Comparison of ENCODE assay signal across 12 cellular contexts in the genomic region with DNA sequence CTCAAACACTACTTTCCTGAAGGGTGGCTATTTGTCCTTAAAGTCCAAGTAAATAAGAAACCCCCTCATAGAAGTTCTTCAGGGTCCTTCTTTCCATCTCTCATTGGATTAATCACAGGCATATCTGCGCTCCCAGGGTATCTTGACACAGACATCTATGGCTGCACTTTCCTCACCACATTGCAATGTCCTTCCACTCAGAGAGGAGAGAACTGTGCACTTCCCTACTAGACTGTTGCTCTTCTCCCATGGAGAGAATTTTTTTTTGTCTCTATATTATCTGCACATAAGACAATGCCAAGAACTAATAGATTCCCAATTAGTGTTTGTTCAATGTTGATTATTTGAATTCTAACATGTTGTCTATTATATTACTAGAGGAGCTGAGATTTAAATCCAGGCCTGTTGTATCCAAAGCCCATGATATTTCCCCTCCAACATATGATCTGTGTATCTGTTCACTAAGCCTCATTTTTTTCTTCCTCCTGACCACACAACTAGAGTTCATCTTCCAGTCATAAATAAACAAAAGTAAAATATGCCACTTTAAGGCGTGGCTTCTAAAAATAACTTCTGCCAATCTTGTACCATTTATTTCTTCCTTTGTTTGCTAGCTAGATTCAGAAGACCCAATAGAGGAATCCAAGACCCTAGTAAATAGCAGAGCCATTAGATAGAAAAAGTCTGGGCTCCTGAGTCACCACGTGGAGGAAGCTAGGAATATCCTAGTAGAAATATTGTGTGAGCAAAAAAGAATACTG.
DNase-seq lines count a peak whose midpoint lies in the region; ATAC-seq and TF ChIP-seq lines count a peak whose summit lies in the region.
"Had no signal": no experiment of that assay in that cellular context is flagged by ENCODE, and none has a peak within 500 bp of the region (broad histone marks: within the 10 kb centered on the region; RNA-seq: fewer than 3 reads in every experiment).

No MANE protein-coding gene starts in this region.

- H3K9me3 Mint-ChIP-seq in activated CD4-positive, alpha-beta T cell treated with anti-CD3 and anti-CD28 coated beads for 36 hours (ENCODE audit: low read depth) = no peaks in the 10 kb centered on the region
- H3K9me3 Mint-ChIP-seq: activated naive CD4-positive, alpha-beta T cell treated with anti-CD3 and anti-CD28 coated beads for 36 hours; central memory CD8-positive, alpha-beta T cell; natural killer cell treated with Interleukin-12 subunit alpha and Interleukin-12 subunit beta and Interleukin-15 and Interleukin-18, amount 100 ng/mL, for 72 hours had no signal

- H3K4me3 Mint-ChIP-seq in activated CD4-positive, alpha-beta T cell treated with anti-CD3 and anti-CD28 coated beads for 36 hours = no peak overlapping the region
- H3K4me3 Mint-ChIP-seq: activated naive CD4-positive, alpha-beta T cell treated with anti-CD3 and anti-CD28 coated beads for 36 hours; central memory CD8-positive, alpha-beta T cell; IgD-negative memory B cell; natural killer cell treated with Interleukin-12 subunit alpha and Interleukin-12 subunit beta and Interleukin-15 and Interleukin-18, amount 100 ng/mL, for 72 hours had no signal

- no peaks in the 10 kb centered on the region for H4K20me1 ChIP-seq in hepatocyte (ENCODE audit: insufficient read depth, poor library complexity, severe bottlenecking)

- DNase-seq in HS-5 (ENCODE audit: low read depth) = peak; percentile 10
- peak; percentile 16 for DNase-seq in SW480 (ENCODE audit: low spot score)
- DNase-seq in hepatocyte (ENCODE audit: low spot score) = no peak
- DNase-seq in activated CD4-positive, alpha-beta T cell treated with anti-CD3 and anti-CD28 coated beads for 36 hours = no peak
- no peak for DNase-seq in middle frontal gyrus (ENCODE audit: extremely low spot score, low spot score)
- no peak for DNase-seq in activated CD4-positive, alpha-beta T cell treated with anti-CD3 and anti-CD28 coated beads, Interleukin-2, amount 50 U/mL, for 48 hours
- DNase-seq: activated naive CD4-positive, alpha-beta T cell treated with anti-CD3 and anti-CD28 coated beads for 36 hours; NCI-H526 treated with DMSO at 0.1 percent for 48 hours had no signal

- H3K9me3 ChIP-seq in hepatocyte (ENCODE audit: low read depth) (no peaks in the 10 kb centered on the region), subcutaneous abdominal adipose tissue (ENCODE audit: control insufficient read depth in 5 of 5, low read length in 5 of 5) (no peaks in the 10 kb centered on the region)

- H3K4me1 Mint-ChIP-seq in activated CD4-positive, alpha-beta T cell treated with anti-CD3 and anti-CD28 coated beads for 36 hours = no peaks in the 10 kb centered on the region
- H3K4me1 Mint-ChIP-seq: central memory CD8-positive, alpha-beta T cell; IgD-negative memory B cell had no signal

- H3K9ac ChIP-seq in subcutaneous abdominal adipose tissue (ENCODE audit: low read length in 5 of 5) = no peak overlapping the region

- H3K4me2 ChIP-seq in hepatocyte = peak overlapping the region; percentile 27

- H2AFZ ChIP-seq in hepatocyte = no peak overlapping the region

- no peaks in the 10 kb centered on the region for H3K79me2 ChIP-seq in hepatocyte

- H3K36me3 ChIP-seq in hepatocyte (replicated peaks; ENCODE audit: insufficient read depth, low read depth) (no peaks in the 10 kb centered on the region), subcutaneous abdominal adipose tissue (ENCODE audit: control insufficient read depth in 5 of 5, insufficient read depth in 5 of 5, low read length in 5 of 5) (no peaks in the 10 kb centered on the region)

- POLR2A ChIA-PET in activated CD4-positive, alpha-beta T cell treated with anti-CD3 and anti-CD28 coated beads for 36 hours (lab: Charles Lee) = no interaction called here

- no peaks in the 10 kb centered on the region for H3K9me2 ChIP-seq in hepatocyte (replicated peaks; ENCODE audit: insufficient read depth)

- TF ChIP-seq CTCF in hepatocyte (IDR thresholded peaks at IDR 0.05; ENCODE audit: poor library complexity) = no peak

- H3K27ac ChIP-seq in hepatocyte (peak overlapping the region; percentile 85), subcutaneous abdominal adipose tissue (ENCODE audit: low read depth, low read length) (peak overlapping the region; percentile 75)

- H3K27me3 ChIP-seq in hepatocyte = no peaks in the 10 kb centered on the region
- no peaks in the 10 kb centered on the region for H3K27me3 ChIP-seq in subcutaneous abdominal adipose tissue (ENCODE audit: control insufficient read depth in 5 of 5, insufficient read depth in 4 of 5, low read length in 5 of 5)

- H3K36me3 Mint-ChIP-seq in activated CD4-positive, alpha-beta T cell treated with anti-CD3 and anti-CD28 coated beads for 36 hours (ENCODE audit: low read depth) = no peaks in the 10 kb centered on the region
- H3K36me3 Mint-ChIP-seq: IgD-negative memory B cell; natural killer cell treated with Interleukin-12 subunit alpha and Interleukin-12 subunit beta and Interleukin-15 and Interleukin-18, amount 100 ng/mL, for 72 hours had no signal

- H3K27me3 Mint-ChIP-seq in activated CD4-positive, alpha-beta T cell treated with anti-CD3 and anti-CD28 coated beads for 36 hours = peaks cover 4% of the 10 kb centered on the region
- H3K27me3 Mint-ChIP-seq: IgD-negative memory B cell had no signal

- intact Hi-C loops in activated CD4-positive, alpha-beta T cell treated with anti-CD3 and anti-CD28 coated beads for 36 hours (cut with DNase I, micrococcal nuclease) = no loop called here

- H3K4me1 ChIP-seq in hepatocyte (ENCODE audit: insufficient read depth) (peaks cover 16% of the 10 kb centered on the region), subcutaneous abdominal adipose tissue (ENCODE audit: control insufficient read depth in 5 of 5, insufficient read depth in 5 of 5, low read length in 5 of 5) (peaks cover 0 to 33% (median 2%) of the 10 kb centered on the region in 5 donors)

- ATAC-seq in activated CD4-positive, alpha-beta T cell treated with anti-CD3 and anti-CD28 coated beads for 36 hours = no peak
- ATAC-seq: natural killer cell treated with Interleukin-12 subunit alpha and Interleukin-12 subunit beta and Interleukin-15 and Interleukin-18, amount 100 ng/mL, for 72 hours had no signal

- WGBS in hepatocyte (ENCODE audit: low lambda C conversion rate, missing lambda C conversion rate) = 74% methylated on average over 3 of the region's 3 CpGs

- H3K4me3 ChIP-seq in hepatocyte = no peak overlapping the region
- no peak overlapping the region for H3K4me3 ChIP-seq in subcutaneous abdominal adipose tissue (ENCODE audit: low read depth in 1 of 5, low read length in 5 of 5)

- H3K27ac Mint-ChIP-seq in activated CD4-positive, alpha-beta T cell treated with anti-CD3 and anti-CD28 coated beads for 36 hours = no peak overlapping the region
- H3K27ac Mint-ChIP-seq: activated naive CD4-positive, alpha-beta T cell treated with anti-CD3 and anti-CD28 coated beads for 36 hours; IgD-negative memory B cell; natural killer cell treated with Interleukin-12 subunit alpha and Interleukin-12 subunit beta and Interleukin-15 and Interleukin-18, amount 100 ng/mL, for 72 hours had no signal

- CTCF ChIA-PET in activated CD4-positive, alpha-beta T cell treated with anti-CD3 and anti-CD28 coated beads for 36 hours (lab: Charles Lee) = interaction anchor here (0.7 kb wide), 1 partner anchor 16 kb away, joined by 3 read pairs; no protein-coding TSS in a partner anchor

Comparison
In these comparisons a context has a peak if more than half of its experiments do, and no peak if none do; other contexts are left out.
1. DNase-seq: peak in HS-5 (single experiment) and SW480 (single experiment); none in hepatocyte (single experiment), activated CD4-positive, alpha-beta T cell treated with anti-CD3 and anti-CD28 coated beads for 36 hours (single experiment), middle frontal gyrus (single experiment) and activated CD4-positive, alpha-beta T cell treated with anti-CD3 and anti-CD28 coated beads, Interleukin-2, amount 50 U/mL, for 48 hours (0 of 2).